15 cellular contexts compared by ENCODE assay signal in the genomic region with DNA sequence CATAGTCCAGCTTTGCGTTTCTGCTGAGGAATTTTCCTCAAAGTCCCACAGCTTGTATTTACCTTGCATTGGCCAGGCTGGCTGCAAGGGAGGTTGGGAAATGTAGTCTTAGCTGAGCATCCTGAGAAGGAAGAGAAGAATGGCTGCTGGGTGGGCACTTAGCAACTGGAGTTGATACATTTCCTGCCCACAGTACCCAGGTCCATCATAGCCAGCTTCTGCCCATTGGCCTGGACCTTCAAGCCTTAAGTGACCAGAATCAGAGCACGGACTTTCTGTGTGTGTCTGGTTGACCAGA.
"Had no signal": no experiment of that assay in that cellular context is flagged by ENCODE, and none has a peak within 500 bp of the region (broad histone marks: within the 10 kb centered on the region; RNA-seq: fewer than 3 reads in every experiment).

No MANE protein-coding gene starts in this region.

- H3K4me3 ChIP-seq: breast epithelium, skin epidermis, stomach had no signal

- H3K27ac Mint-ChIP-seq: activated naive CD4-positive, alpha-beta T cell treated with anti-CD3 and anti-CD28 coated beads, Interleukin-2, amount 50 U/mL, for 24 hours had no signal

- H3K36me3 ChIP-seq: breast epithelium, stomach had no signal

- H3K27me3 Mint-ChIP-seq: activated naive CD4-positive, alpha-beta T cell treated with anti-CD3 and anti-CD28 coated beads, Interleukin-2, amount 50 U/mL, for 24 hours had no signal

- H3K27me3 ChIP-seq: breast epithelium, stomach had no signal

- H3K9me3 Mint-ChIP-seq: activated naive CD4-positive, alpha-beta T cell treated with anti-CD3 and anti-CD28 coated beads, Interleukin-2, amount 50 U/mL, for 24 hours; natural killer cell had no signal

- DNase-seq: activated CD4-positive, alpha-beta T cell treated with anti-CD3 and anti-CD28 coated beads for 1 hour; activated gamma-delta T cell; cerebellar nuclear complex; effector CD4-positive, alpha-beta T cell; left ventricle myocardium superior; natural killer cell; stimulated activated CD4-positive, alpha-beta T cell treated with anti-CD3 and anti-CD28 coated beads, Interleukin-4, amount 100 ng/mL, for 1 hour; stomach; T-helper 1 cell; T-helper 9 cell; trophoblast cell had no signal

- ATAC-seq: esophagus mucosa, left ventricle myocardium superior, natural killer cell had no signal

- H3K27ac ChIP-seq: breast epithelium, stomach had no signal

- H3K4me1 ChIP-seq: breast epithelium had no signal

- H3K4me3 Mint-ChIP-seq: activated naive CD4-positive, alpha-beta T cell treated with anti-CD3 and anti-CD28 coated beads, Interleukin-2, amount 50 U/mL, for 24 hours; natural killer cell had no signal

- H3K36me3 Mint-ChIP-seq: natural killer cell had no signal

- H3K9me3 ChIP-seq: breast epithelium, stomach had no signal
